ENCODE assay signal across 8 cellular contexts in the genomic region with DNA sequence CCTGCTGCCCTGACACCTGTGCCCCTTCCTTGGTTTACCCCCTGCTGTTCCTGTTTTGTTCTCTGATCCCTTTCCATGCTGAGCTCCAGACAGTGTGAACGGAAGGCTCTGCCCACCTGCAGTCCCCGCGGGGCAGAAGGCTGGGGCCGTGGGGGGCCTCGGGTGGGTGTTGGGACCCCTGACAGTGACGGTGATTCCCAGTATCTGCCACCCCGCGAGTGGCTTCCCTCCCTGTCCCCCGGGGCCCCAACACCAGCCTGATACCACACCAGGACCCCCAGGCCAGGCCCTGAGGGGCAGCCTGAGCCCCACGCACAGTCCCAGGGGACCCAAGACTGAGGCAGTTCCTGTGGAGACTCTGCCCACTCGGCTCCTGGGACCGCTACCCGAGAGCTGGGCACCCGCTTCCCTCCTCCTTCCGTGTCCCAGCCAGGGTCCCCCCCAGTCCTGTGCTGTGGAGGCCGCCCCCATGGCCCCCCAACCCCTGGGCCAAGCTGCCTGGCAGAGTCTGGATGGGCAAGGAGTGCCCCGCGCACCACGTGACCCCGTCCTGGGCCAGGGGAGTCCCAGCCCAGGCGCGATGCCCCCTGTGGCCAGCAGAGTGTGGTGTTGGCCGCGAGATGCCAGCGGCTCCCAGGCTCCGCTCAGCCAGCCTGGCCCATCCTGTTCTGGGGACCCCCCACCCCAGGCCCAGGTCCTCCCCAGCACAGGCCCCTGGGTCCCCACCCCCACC. TPM values are rescaled to one million over a fixed set of nuclear protein-coding genes. Genes with fewer than 3 reads are reported as not detected.
A peak's percentile ranks its signal among the peaks of the same experiment; 100 is the strongest.
DNase-seq lines count a peak whose midpoint lies in the region; ATAC-seq and TF ChIP-seq lines count a peak whose summit lies in the region.

No MANE protein-coding gene starts in this region.

- H3K27me3 ChIP-seq in psoas muscle (ENCODE audit: insufficient read depth in 3 of 3, low read length in 2 of 3): peaks cover 0 to 75% (median 8%) of the 10 kb centered on the region in 3 donors

- no peak overlapping the region for H3K4me3 Mint-ChIP-seq in activated naive CD4-positive, alpha-beta T cell treated with anti-CD3 and anti-CD28 coated beads, Interleukin-2, amount 10 ng/mL, durations not matched to agents 7 days and 5 days
- no peak overlapping the region for H3K4me3 Mint-ChIP-seq in glutamatergic neuron (ENCODE audit: unreplicated experiment)

- no peak overlapping the region for H3K27ac Mint-ChIP-seq in activated naive CD4-positive, alpha-beta T cell treated with anti-CD3 and anti-CD28 coated beads, Interleukin-2, amount 10 ng/mL, durations not matched to agents 7 days and 5 days
- H3K27ac Mint-ChIP-seq in glutamatergic neuron (ENCODE audit: unreplicated experiment): no peak overlapping the region

- H3K36me3 ChIP-seq in psoas muscle (ENCODE audit: insufficient read depth in 1 of 2, low read depth in 1 of 2): no peaks in the 10 kb centered on the region

- no peak overlapping the region for H3K27ac ChIP-seq in psoas muscle

- H3K27me3 Mint-ChIP-seq in activated naive CD4-positive, alpha-beta T cell treated with anti-CD3 and anti-CD28 coated beads, Interleukin-2, amount 10 ng/mL, durations not matched to agents 7 days and 5 days: peaks cover 25% of the 10 kb centered on the region
- H3K27me3 Mint-ChIP-seq in glutamatergic neuron (ENCODE audit: unreplicated experiment): no peaks in the 10 kb centered on the region

- intact Hi-C loops in psoas muscle (cut with DNase I): no loop called here

- H3K4me3 ChIP-seq in psoas muscle: no peak overlapping the region

- ATAC-seq in psoas muscle (peak; percentile 78 to 81 (median 80)), GM19324 (IDR thresholded peaks at IDR 0.05; ENCODE audit: low FRiP score, unreplicated experiment) (no peak)

- CTCF ChIA-PET in activated naive CD4-positive, alpha-beta T cell treated with anti-CD3 and anti-CD28 coated beads, Interleukin-2, amount 10 ng/mL, durations not matched to agents 7 days and 5 days (lab: Charles Lee): no interaction called here

- no peaks in the 10 kb centered on the region for H3K9me3 Mint-ChIP-seq in activated naive CD4-positive, alpha-beta T cell treated with anti-CD3 and anti-CD28 coated beads, Interleukin-2, amount 10 ng/mL, durations not matched to agents 7 days and 5 days
- H3K9me3 Mint-ChIP-seq in glutamatergic neuron (ENCODE audit: unreplicated experiment): peaks cover 5% of the 10 kb centered on the region

- 21 to 28% (median 27%) methylated on average over 24 to 26 of the region's 26 CpGs for WGBS in psoas muscle, 3 donors

- no peaks in the 10 kb centered on the region for H3K9me3 ChIP-seq in psoas muscle

- H3K4me1 ChIP-seq in psoas muscle: no peaks in the 10 kb centered on the region

- DNase-seq in Ammon's horn (ENCODE audit: low spot score) (peak; percentile 79), GM19238 (ENCODE audit: insufficient read length, low spot score) (peak; percentile 57), OCI-M1 (lab: John Stamatoyannopoulos, UW) (peak; percentile 67), glutamatergic neuron (peak; percentile 88), psoas muscle (peak; percentile 57 to 73), NOMO-1 treated with dmso at 0.1 percent for 144 hours (lab: John Stamatoyannopoulos, UW; ENCODE audit: unreplicated experiment) (no peak)
- peak; percentile 53 for DNase-seq in activated naive CD4-positive, alpha-beta T cell treated with anti-CD3 and anti-CD28 coated beads, Interleukin-2, amount 10 ng/mL, durations not matched to agents 7 days and 5 days

- no peaks in the 10 kb centered on the region for H3K36me3 Mint-ChIP-seq in activated naive CD4-positive, alpha-beta T cell treated with anti-CD3 and anti-CD28 coated beads, Interleukin-2, amount 10 ng/mL, durations not matched to agents 7 days and 5 days
- no peaks in the 10 kb centered on the region for H3K36me3 Mint-ChIP-seq in glutamatergic neuron (ENCODE audit: unreplicated experiment)

- no peaks in the 10 kb centered on the region for H3K4me1 Mint-ChIP-seq in activated naive CD4-positive, alpha-beta T cell treated with anti-CD3 and anti-CD28 coated beads, Interleukin-2, amount 10 ng/mL, durations not matched to agents 7 days and 5 days
- H3K4me1 Mint-ChIP-seq in glutamatergic neuron (ENCODE audit: low read depth, unreplicated experiment): peaks cover 1% of the 10 kb centered on the region

- TF ChIP-seq CTCF in glutamatergic neuron (IDR thresholded peaks at IDR 0.05; ENCODE audit: partially characterized antibody, unreplicated experiment): peak; percentile 88
- TF ChIP-seq CTCF in psoas muscle (IDR thresholded peaks at IDR 0.05): peak; percentile 62

RNA-seq across cellular contexts. Expression of gene C1QTNF8, which starts 10.0 kb away (rescaled TPM):
- not detected for total RNA-seq in glutamatergic neuron (ENCODE audit: unreplicated experiment)
- total RNA-seq in psoas muscle: not detected
- polyA plus RNA-seq in psoas muscle: not detected

RNA-seq across cellular contexts. Expression of gene SSTR5, which starts 33.5 kb away (rescaled TPM):
- total RNA-seq in glutamatergic neuron (ENCODE audit: unreplicated experiment) (1.3 TPM), psoas muscle (under 1 TPM in 1 of 4 donors, not detected in 3; 0.32 TPM)
- polyA plus RNA-seq in psoas muscle: under 1 TPM; 0.03 to 0.13 (median 0.04) TPM

RNA-seq across cellular contexts. Expression of gene CACNA1H, which starts 46.9 kb away (rescaled TPM):
- total RNA-seq in glutamatergic neuron (ENCODE audit: unreplicated experiment): 161 TPM
- total RNA-seq in psoas muscle: 1 to 10 TPM; 2.0 to 5.9 (median 3.0) TPM
- polyA plus RNA-seq in psoas muscle: 1 to 10 TPM; 1.8 to 2.3 (median 2.0) TPM

Comparison
In these comparisons a context has a peak if more than half of its experiments do, and no peak if none do; other contexts are left out.
1. RNA of gene CACNA1H, which starts 46.9 kb away (total RNA-seq): 161 TPM in glutamatergic neuron (single experiment); 2.0 to 5.9 TPM in psoas muscle; every median in the first group is over 10 times any median in the second.